8 cellular contexts compared by ENCODE assay signal in the genomic region with DNA sequence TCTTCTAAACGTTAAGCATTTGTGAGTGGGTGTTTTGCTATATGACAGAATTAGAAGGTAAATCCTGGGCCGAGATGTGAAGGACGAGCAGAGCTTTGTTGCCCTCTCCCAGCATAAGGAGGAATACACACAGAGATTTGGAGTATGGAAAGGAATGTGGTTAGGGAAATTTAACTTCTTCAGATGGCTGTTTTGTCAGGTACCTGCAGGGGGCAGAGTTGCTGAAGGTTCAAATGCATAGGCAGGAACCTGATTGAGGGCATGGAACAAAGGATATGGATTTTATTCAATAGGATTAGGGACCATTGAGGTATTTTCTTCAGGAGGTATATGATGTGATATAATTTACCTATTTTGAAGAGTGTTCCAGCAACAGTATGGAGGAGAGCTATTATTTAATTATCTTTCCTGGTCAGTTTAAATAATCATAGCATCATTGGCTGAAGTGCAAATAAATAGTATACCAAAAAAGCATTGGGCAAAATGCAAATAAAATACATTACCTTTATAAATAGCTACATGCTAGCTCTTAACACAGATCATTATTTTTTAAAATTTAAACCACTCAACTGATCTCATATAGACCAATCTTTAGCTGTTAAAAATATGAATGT.
DNase-seq lines count a peak whose midpoint lies in the region; ATAC-seq and TF ChIP-seq lines count a peak whose summit lies in the region.

No MANE protein-coding gene starts in this region.

- no peaks in the 10 kb centered on the region for H3K27me3 ChIP-seq in AG04450 (ENCODE audit: control insufficient read depth, insufficient read depth, low read length)

- POLR2A ChIA-PET in AG04450 (lab: Yijun Ruan, JAX) = interaction anchor here (0.6 kb wide), 1 partner anchor 15 kb away, joined by 5 read pairs; no protein-coding TSS in a partner anchor

- ATAC-seq in HG03066 (IDR thresholded peaks at IDR 0.05; ENCODE audit: low read depth, unreplicated experiment) = peak; percentile 78

- DNase-seq in AG04450 (ENCODE audit: low read depth, low spot score) (no peak), NCI-H748 treated with DMSO at 0.1 percent for 48 hours (lab: John Stamatoyannopoulos, UW) (peak; percentile 47), cardiac fibroblast (ENCODE audit: low read depth in 2 of 2) (peak; percentile 58 to 62), mucosa of gallbladder (ENCODE audit: low spot score) (peak; percentile 29), T1000 (lab: John Stamatoyannopoulos, UW) (no peak)
- DNase-seq in activated CD4-positive, CD25-positive, alpha-beta regulatory T cell treated with anti-CD3 and anti-CD28 coated beads, Interleukin-2, amount 50 U/mL, for 72 hours = no peak

- H3K9me3 ChIP-seq in AG04450 (ENCODE audit: control insufficient read depth, insufficient read depth, low read length) = no peaks in the 10 kb centered on the region

- H3K4me3 ChIP-seq in AG04450 (ENCODE audit: low read depth, low read length) (no peak overlapping the region), cardiac fibroblast (replicated peaks in 1 of 2; ENCODE audit: low read depth in 2 of 2, low read length in 2 of 2) (no peak overlapping the region)

- TF ChIP-seq CTCF in AG04450 (IDR thresholded peaks at IDR 0.05; ENCODE audit: low read depth, low read length) (peak; percentile 66), GM12874 (IDR thresholded peaks at IDR 0.05; ENCODE audit: insufficient read depth, low read depth, low read length) (peak; percentile 64; the same call in 1 of the 2 replicates), cardiac fibroblast (IDR thresholded peaks at IDR 0.05; ENCODE audit: low read depth, low read length) (peak; percentile 78)

- CTCF ChIA-PET in AG04450 (lab: Charles Lee) = interaction anchor here (0.6 to 3.1 kb wide), 26 partner anchors 9 to 290 kb away, joined by 3 to 29 read pairs (median 4); no protein-coding TSS in a partner anchor

- H3K27ac ChIP-seq in AG04450 (ENCODE audit: low read depth, low read length) = no peak overlapping the region

Comparison
In these comparisons a context has a peak if more than half of its experiments do, and no peak if none do; other contexts are left out.
1. DNase-seq: peak in NCI-H748 treated with DMSO at 0.1 percent for 48 hours (single experiment), cardiac fibroblast (2 of 2) and mucosa of gallbladder (single experiment); none in AG04450 (single experiment), T1000 (single experiment) and activated CD4-positive, CD25-positive, alpha-beta regulatory T cell treated with anti-CD3 and anti-CD28 coated beads, Interleukin-2, amount 50 U/mL, for 72 hours (single experiment).
2. Peak in every context shown above with its lines, with median percentiles within 50 percentile points of each other: CTCF ChIP-seq.